30 cellular contexts compared by ENCODE assay signal in the genomic region with DNA sequence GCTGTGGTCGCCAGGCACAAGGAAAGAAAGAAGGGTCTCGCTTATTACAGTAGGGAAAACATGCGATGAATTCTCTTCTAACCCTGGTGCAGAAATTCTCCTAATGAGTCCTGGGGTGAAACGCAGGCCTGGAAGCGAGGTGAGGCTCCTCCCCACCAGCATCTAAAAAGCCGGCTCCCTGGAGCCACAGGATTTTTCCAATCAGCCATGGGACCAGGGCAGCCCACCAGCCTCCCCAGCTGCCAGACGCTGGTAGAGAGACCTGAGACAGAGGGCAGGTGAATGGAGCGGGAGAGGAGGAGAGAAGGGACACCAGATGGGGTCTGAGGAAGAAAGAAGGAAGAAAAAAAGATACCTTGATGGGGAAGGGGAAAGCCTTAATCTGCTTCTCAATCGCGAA. TPM values are rescaled to one million over a fixed set of nuclear protein-coding genes. Genes with fewer than 3 reads are reported as not detected.
"Had no signal": no experiment of that assay in that cellular context is flagged by ENCODE, and none has a peak within 500 bp of the region (broad histone marks: within the 10 kb centered on the region; RNA-seq: fewer than 3 reads in every experiment).

No MANE protein-coding gene starts in this region.

- H3K4me1 ChIP-seq: ascending aorta, breast epithelium, colonic mucosa, esophagus squamous epithelium, gastroesophageal sphincter had no signal

- H3K9me3 ChIP-seq: ascending aorta, breast epithelium, colonic mucosa, esophagus squamous epithelium, gastroesophageal sphincter had no signal

- H3K4me3 ChIP-seq: ascending aorta, breast epithelium, cardiac muscle cell, colonic mucosa, esophagus squamous epithelium, gastroesophageal sphincter had no signal

- FAIRE-seq: endometrium, endothelial cell of umbilical vein had no signal

- H3K27me3 ChIP-seq: ascending aorta, breast epithelium, cardiac muscle cell, colonic mucosa, gastroesophageal sphincter had no signal

- H3K27me3 Mint-ChIP-seq: activated T-cell treated with anti-CD3 and anti-CD28 coated beads, Interleukin-2, amount 50 U/mL, for 24 hours; T-cell had no signal

- H3K4me3 Mint-ChIP-seq: activated CD4-positive, alpha-beta memory T cell treated with anti-CD3 and anti-CD28 coated beads, Interleukin-2, amount 10 ng/mL, durations not matched to agents 7 days and 5 days; activated CD4-positive, alpha-beta T cell treated with anti-CD3 and anti-CD28 coated beads, Interleukin-2, amount 10 ng/mL, durations not matched to agents 7 days and 5 days; activated naive CD4-positive, alpha-beta T cell treated with anti-CD3 and anti-CD28 coated beads, Interleukin-2, amount 10 ng/mL, durations not matched to agents 7 days and 5 days; activated naive CD8-positive, alpha-beta T cell treated with anti-CD3 and anti-CD28 coated beads, Interleukin-2, amount 10 ng/mL, durations not matched to agents 7 days and 5 days; activated T-cell treated with anti-CD3 and anti-CD28 coated beads, Interleukin-2, amount 50 U/mL, for 24 hours; activated T-cell treated with anti-CD3 and anti-CD28 coated beads, Interleukin-2, amount 50 U/mL, for 72 hours; brain; T-cell had no signal

- H3K9me3 Mint-ChIP-seq: activated CD4-positive, alpha-beta memory T cell treated with anti-CD3 and anti-CD28 coated beads, Interleukin-2, amount 10 ng/mL, durations not matched to agents 7 days and 5 days; activated CD4-positive, alpha-beta T cell treated with anti-CD3 and anti-CD28 coated beads, Interleukin-2, amount 10 ng/mL, durations not matched to agents 7 days and 5 days; activated naive CD4-positive, alpha-beta T cell treated with anti-CD3 and anti-CD28 coated beads, Interleukin-2, amount 10 ng/mL, durations not matched to agents 7 days and 5 days; activated naive CD4-positive, alpha-beta T cell treated with anti-CD3 and anti-CD28 coated beads, Interleukin-2, amount 50 U/mL, for 72 hours; activated naive CD8-positive, alpha-beta T cell treated with anti-CD3 and anti-CD28 coated beads, Interleukin-2, amount 10 ng/mL, durations not matched to agents 7 days and 5 days; activated T-cell treated with anti-CD3 and anti-CD28 coated beads, Interleukin-2, amount 50 U/mL, for 24 hours; activated T-cell treated with anti-CD3 and anti-CD28 coated beads, Interleukin-2, amount 50 U/mL, for 72 hours; brain; T-cell had no signal

- H3K36me3 Mint-ChIP-seq: activated naive CD4-positive, alpha-beta T cell treated with anti-CD3 and anti-CD28 coated beads, Interleukin-2, amount 10 ng/mL, durations not matched to agents 7 days and 5 days; activated naive CD4-positive, alpha-beta T cell treated with anti-CD3 and anti-CD28 coated beads, Interleukin-2, amount 50 U/mL, for 72 hours; brain; T-cell had no signal

- H3K36me3 ChIP-seq: ascending aorta, breast epithelium, cardiac muscle cell, colonic mucosa, esophagus squamous epithelium, gastroesophageal sphincter had no signal

- H3K27ac Mint-ChIP-seq: activated CD4-positive, alpha-beta memory T cell treated with anti-CD3 and anti-CD28 coated beads, Interleukin-2, amount 10 ng/mL, durations not matched to agents 7 days and 5 days; activated CD4-positive, alpha-beta T cell treated with anti-CD3 and anti-CD28 coated beads, Interleukin-2, amount 10 ng/mL, durations not matched to agents 7 days and 5 days; activated naive CD4-positive, alpha-beta T cell treated with anti-CD3 and anti-CD28 coated beads, Interleukin-2, amount 10 ng/mL, durations not matched to agents 7 days and 5 days; activated naive CD4-positive, alpha-beta T cell treated with anti-CD3 and anti-CD28 coated beads, Interleukin-2, amount 50 U/mL, for 72 hours; activated naive CD8-positive, alpha-beta T cell treated with anti-CD3 and anti-CD28 coated beads, Interleukin-2, amount 10 ng/mL, durations not matched to agents 7 days and 5 days; activated T-cell treated with anti-CD3 and anti-CD28 coated beads, Interleukin-2, amount 50 U/mL, for 72 hours; brain; T-cell had no signal

- H3K27ac ChIP-seq: ascending aorta, breast epithelium, cardiac muscle cell, colonic mucosa, epithelial cell of prostate, esophagus squamous epithelium, gastroesophageal sphincter had no signal

- DNase-seq: activated CD4-positive, alpha-beta memory T cell treated with anti-CD3 and anti-CD28 coated beads, Interleukin-2, amount 10 ng/mL, durations not matched to agents 7 days and 5 days; activated CD4-positive, alpha-beta T cell treated with anti-CD3 and anti-CD28 coated beads for 1 hour; activated CD4-positive, alpha-beta T cell treated with anti-CD3 and anti-CD28 coated beads for 4 hours; activated CD4-positive, alpha-beta T cell treated with anti-CD3 and anti-CD28 coated beads, Interleukin-2, amount 10 ng/mL, durations not matched to agents 7 days and 5 days; activated CD4-positive, alpha-beta T cell treated with anti-CD3 and anti-CD28 coated beads, Interleukin-2, amount 50 U/mL, for 4 hours; activated CD8-positive, alpha-beta memory T cell treated with anti-CD3 and anti-CD28 coated beads, Interleukin-2, amount 50 U/mL, for 48 hours; activated gamma-delta T cell; activated naive CD4-positive, alpha-beta T cell; activated naive CD4-positive, alpha-beta T cell treated with anti-CD3 and anti-CD28 coated beads, Interleukin-2, amount 10 ng/mL, durations not matched to agents 7 days and 5 days; activated naive CD8-positive, alpha-beta T cell treated with anti-CD3 and anti-CD28 coated beads, Interleukin-2, amount 10 ng/mL, durations not matched to agents 7 days and 5 days; activated T-cell treated with anti-CD3 and anti-CD28 coated beads for 4 hours; activated T-cell treated with anti-CD3 and anti-CD28 coated beads, Interleukin-2, amount 50 U/mL, for 24 hours; activated T-cell treated with anti-CD3 and anti-CD28 coated beads, Interleukin-2, amount 50 U/mL, for 72 hours; central memory CD4-positive, alpha-beta T cell; cerebellar nuclear complex; colonic mucosa; effector CD8-positive, alpha-beta T cell; esophagus squamous epithelium; foreskin melanocyte; T-cell; T-helper 2 cell had no signal

- H3K4me1 Mint-ChIP-seq: brain had no signal

- ATAC-seq: activated naive CD4-positive, alpha-beta T cell treated with anti-CD3 and anti-CD28 coated beads, Interleukin-2, amount 50 U/mL, for 72 hours; activated T-cell treated with anti-CD3 and anti-CD28 coated beads, Interleukin-2, amount 50 U/mL, for 72 hours; gastroesophageal sphincter; T-cell had no signal

RNA-seq across cellular contexts. Expression of a gene that starts 28.6 kb away (rescaled TPM):
- total RNA-seq: cardiac muscle cell had no signal
- polyA plus RNA-seq: cardiac muscle cell had no signal
